27 cellular contexts compared by ENCODE assay signal in the genomic region with DNA sequence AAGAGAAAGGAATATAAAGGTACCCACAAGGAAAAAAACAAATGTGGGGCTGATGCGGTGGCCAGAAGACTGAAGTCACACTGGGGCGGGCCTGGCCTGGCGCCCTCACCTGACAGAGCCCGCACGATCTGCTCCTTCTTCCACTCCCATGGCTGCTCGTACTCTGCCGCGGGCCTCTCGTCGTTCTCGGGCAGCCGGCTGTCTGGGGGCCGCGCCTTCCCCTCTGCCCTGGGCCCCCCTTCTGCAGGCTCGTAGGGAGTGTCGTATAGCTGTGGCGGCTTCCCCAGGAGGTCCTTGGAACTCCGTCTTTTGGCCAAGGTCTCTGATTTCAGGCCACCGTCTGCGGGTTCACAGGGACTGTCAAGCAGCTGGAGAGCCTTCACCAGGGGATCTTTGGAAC. TPM values are rescaled to one million over a fixed set of nuclear protein-coding genes. Genes with fewer than 3 reads are reported as not detected.
"Had no signal": no experiment of that assay in that cellular context is flagged by ENCODE, and none has a peak within 500 bp of the region (broad histone marks: within the 10 kb centered on the region; RNA-seq: fewer than 3 reads in every experiment).

No MANE protein-coding gene starts in this region.

- H3K36me3 ChIP-seq: brain microvascular endothelial cell, right lobe of liver had no signal

- H3K9me3 Mint-ChIP-seq: activated CD4-positive, alpha-beta memory T cell treated with anti-CD3 and anti-CD28 coated beads for 36 hours; activated CD4-positive, alpha-beta T cell treated with anti-CD3 and anti-CD28 coated beads, Interleukin-2, amount 10 ng/mL, durations not matched to agents 24 days and 14 days; activated T-cell treated with anti-CD3 and anti-CD28 coated beads, Interleukin-2, amount 50 U/mL, for 4 hours; activated T-helper 17 cell treated with anti-CD3 and anti-CD28 coated beads, Interleukin-2, amount 50 U/mL, for 72 hours; naive thymus-derived CD8-positive, alpha-beta T cell; neural crest cell; stimulated activated effector memory CD8-positive, alpha-beta T cell treated with anti-CD3 and anti-CD28 coated beads, Interleukin-12 subunit alpha, Interleukin-12 subunit beta, amount 100 ng/mL, for 72 hours; stimulated activated naive CD8-positive, alpha-beta T cell treated with anti-CD3 and anti-CD28 coated beads, Interleukin-15, Interleukin-2, amounts not matched to agents 100 ng/mL and 50 ng/mL, for 24 hours had no signal

- H3K4me3 Mint-ChIP-seq: activated CD4-positive, alpha-beta memory T cell treated with anti-CD3 and anti-CD28 coated beads for 36 hours; activated CD4-positive, alpha-beta T cell treated with anti-CD3 and anti-CD28 coated beads, Interleukin-2, amount 10 ng/mL, durations not matched to agents 24 days and 14 days; activated T-cell treated with anti-CD3 and anti-CD28 coated beads, Interleukin-2, amount 50 U/mL, for 4 hours; activated T-helper 17 cell treated with anti-CD3 and anti-CD28 coated beads, Interleukin-2, amount 50 U/mL, for 72 hours; naive thymus-derived CD8-positive, alpha-beta T cell; neural crest cell; stimulated activated effector memory CD8-positive, alpha-beta T cell treated with anti-CD3 and anti-CD28 coated beads, Interleukin-12 subunit alpha, Interleukin-12 subunit beta, amount 100 ng/mL, for 72 hours; stimulated activated naive CD8-positive, alpha-beta T cell treated with anti-CD3 and anti-CD28 coated beads, Interleukin-15, Interleukin-2, amounts not matched to agents 100 ng/mL and 50 ng/mL, for 24 hours had no signal

- H3K36me3 Mint-ChIP-seq: activated CD4-positive, alpha-beta memory T cell treated with anti-CD3 and anti-CD28 coated beads for 36 hours; naive thymus-derived CD8-positive, alpha-beta T cell; stimulated activated effector memory CD8-positive, alpha-beta T cell treated with anti-CD3 and anti-CD28 coated beads, Interleukin-12 subunit alpha, Interleukin-12 subunit beta, amount 100 ng/mL, for 72 hours had no signal

- H3K27me3 Mint-ChIP-seq: activated CD4-positive, alpha-beta memory T cell treated with anti-CD3 and anti-CD28 coated beads for 36 hours; activated T-helper 17 cell treated with anti-CD3 and anti-CD28 coated beads, Interleukin-2, amount 50 U/mL, for 72 hours had no signal

- H3K27ac ChIP-seq: brain microvascular endothelial cell, epithelial cell of prostate, hepatocyte, right lobe of liver, SK-N-MC, thyroid gland, VCaP had no signal

- DNase-seq: activated CD4-positive, alpha-beta memory T cell treated with anti-CD3 and anti-CD28 coated beads for 36 hours; activated CD4-positive, alpha-beta T cell treated with anti-CD3 and anti-CD28 coated beads, Interleukin-2, amount 10 ng/mL, durations not matched to agents 24 days and 14 days; activated CD4-positive, CD25-positive, alpha-beta regulatory T cell treated with anti-CD3 and anti-CD28 coated beads, Interleukin-2, amount 50 U/mL, for 72 hours; activated gamma-delta T cell treated with Interleukin-2 at 50 U/mL for 16 hours; activated naive CD4-positive, alpha-beta T cell treated with anti-CD3 and anti-CD28 coated beads, Interleukin-2, amount 50 U/mL, for 16 hours; activated T-cell treated with anti-CD3 and anti-CD28 coated beads, Interleukin-2, amount 50 U/mL, for 4 hours; amniotic stem cell; brain microvascular endothelial cell; caudate nucleus; esophagus squamous epithelium; foreskin melanocyte; islet precursor cell; mesenchymal stem cell; naive thymus-derived CD8-positive, alpha-beta T cell; right lobe of liver; stimulated activated CD4-positive, alpha-beta T cell treated with anti-CD3 and anti-CD28 coated beads, Interleukin-4, amount 100 ng/mL, for 24 hours; thyroid gland had no signal

- H3K27ac Mint-ChIP-seq: activated CD4-positive, alpha-beta memory T cell treated with anti-CD3 and anti-CD28 coated beads for 36 hours; activated CD4-positive, alpha-beta T cell treated with anti-CD3 and anti-CD28 coated beads, Interleukin-2, amount 10 ng/mL, durations not matched to agents 24 days and 14 days; activated T-helper 17 cell treated with anti-CD3 and anti-CD28 coated beads, Interleukin-2, amount 50 U/mL, for 72 hours; naive thymus-derived CD8-positive, alpha-beta T cell; stimulated activated effector memory CD8-positive, alpha-beta T cell treated with anti-CD3 and anti-CD28 coated beads, Interleukin-12 subunit alpha, Interleukin-12 subunit beta, amount 100 ng/mL, for 72 hours; stimulated activated naive CD8-positive, alpha-beta T cell treated with anti-CD3 and anti-CD28 coated beads, Interleukin-15, Interleukin-2, amounts not matched to agents 100 ng/mL and 50 ng/mL, for 24 hours had no signal

- H3K79me2 ChIP-seq: hepatocyte had no signal

- ATAC-seq: activated T-cell treated with anti-CD3 and anti-CD28 coated beads, Interleukin-2, amount 50 U/mL, for 4 hours; activated T-helper 17 cell treated with anti-CD3 and anti-CD28 coated beads, Interleukin-2, amount 50 U/mL, for 72 hours; naive thymus-derived CD8-positive, alpha-beta T cell; right lobe of liver; stimulated activated effector memory CD8-positive, alpha-beta T cell treated with anti-CD3 and anti-CD28 coated beads, Interleukin-12 subunit alpha, Interleukin-12 subunit beta, amount 100 ng/mL, for 72 hours had no signal

- H3K4me2 ChIP-seq: hepatocyte had no signal

- H3K27me3 ChIP-seq: right lobe of liver, thyroid gland had no signal

- H3K4me3 ChIP-seq: esophagus squamous epithelium, hepatocyte, right lobe of liver, SK-N-MC, thyroid gland had no signal

- H2AFZ ChIP-seq: hepatocyte had no signal

- H3K9me3 ChIP-seq: esophagus squamous epithelium, right lobe of liver, thyroid gland had no signal

RNA-seq across cellular contexts. Expression of a gene that starts 13.1 kb away (rescaled TPM):
- total RNA-seq: activated CD4-positive, alpha-beta memory T cell treated with anti-CD3 and anti-CD28 coated beads for 36 hours; activated CD4-positive, alpha-beta T cell treated with anti-CD3 and anti-CD28 coated beads, Interleukin-2, amount 10 ng/mL, durations not matched to agents 24 days and 14 days; activated T-cell treated with anti-CD3 and anti-CD28 coated beads, Interleukin-2, amount 50 U/mL, for 4 hours; activated T-helper 17 cell treated with anti-CD3 and anti-CD28 coated beads, Interleukin-2, amount 50 U/mL, for 72 hours; astrocyte; naive thymus-derived CD8-positive, alpha-beta T cell; neural crest cell; T-helper 1 cell treated with Interleukin-12 subunit alpha and Interleukin-12 subunit beta and Interleukin-4 antibody, amounts not matched to agents 30 ng/mL and 1 ng/mL, for 36 hours had no signal
- polyA plus RNA-seq: hepatocyte; naive thymus-derived CD8-positive, alpha-beta T cell had no signal

RNA-seq across cellular contexts. Expression of a gene that starts 13.3 kb away (rescaled TPM):
- total RNA-seq: activated CD4-positive, alpha-beta T cell treated with anti-CD3 and anti-CD28 coated beads, Interleukin-2, amount 10 ng/mL, durations not matched to agents 24 days and 14 days; astrocyte; naive thymus-derived CD8-positive, alpha-beta T cell; T-helper 1 cell treated with Interleukin-12 subunit alpha and Interleukin-12 subunit beta and Interleukin-4 antibody, amounts not matched to agents 30 ng/mL and 1 ng/mL, for 36 hours had no signal
- polyA plus RNA-seq: hepatocyte; naive thymus-derived CD8-positive, alpha-beta T cell had no signal
